ENCODE assay signal across 9 cellular contexts in genomic region chr9:133737774-133738038, GRCh38. TPM values are rescaled to one million over a fixed set of nuclear protein-coding genes. Genes with fewer than 3 reads are reported as not detected.
DNase-seq lines count a peak whose midpoint lies in the region; ATAC-seq and TF ChIP-seq lines count a peak whose summit lies in the region.
"Had no signal": no experiment of that assay in that cellular context is flagged by ENCODE, and none has a peak within 500 bp of the region (broad histone marks: within the 10 kb centered on the region; RNA-seq: fewer than 3 reads in every experiment).

No MANE protein-coding gene starts in this region.

- TF ChIP-seq CTCF in natural killer cell (IDR thresholded peaks at IDR 0.05) (no peak), coronary artery (IDR thresholded peaks at IDR 0.05) (no peak), Caco-2 (IDR thresholded peaks at IDR 0.05; ENCODE audit: insufficient read depth in 1 of 2, low read depth in 1 of 2, low read length in 1 of 2, severe bottlenecking in 1 of 2, unreplicated experiment in 1 of 2) (no peak)

- peak overlapping the region in 1 of 2 donors; percentile 79 for H3K27ac Mint-ChIP-seq in natural killer cell
- no peak overlapping the region for H3K27ac Mint-ChIP-seq in natural killer cell treated with Interleukin-12 subunit alpha and Interleukin-12 subunit beta and Interleukin-15 and Interleukin-18, amount 100 ng/mL, for 72 hours
- peak overlapping the region in 1 of 6 donors; percentile 57 for H3K27ac Mint-ChIP-seq in naive B cell
- H3K27ac Mint-ChIP-seq in Caco-2 (ENCODE audit: unreplicated experiment): no peak overlapping the region

- peak overlapping the region; percentile 66 for H3K4me3 Mint-ChIP-seq in natural killer cell
- no peak overlapping the region for H3K4me3 Mint-ChIP-seq in natural killer cell treated with Interleukin-12 subunit alpha and Interleukin-12 subunit beta and Interleukin-15 and Interleukin-18, amount 100 ng/mL, for 72 hours
- H3K4me3 Mint-ChIP-seq in naive B cell: peak overlapping the region in 5 of 8 donors; percentile 36 to 76 (median 61)
- H3K4me3 Mint-ChIP-seq in Caco-2 (ENCODE audit: unreplicated experiment): no peak overlapping the region

- H3K36me3 ChIP-seq in Caco-2 (ENCODE audit: control insufficient read depth, insufficient read depth, low read length): no peaks in the 10 kb centered on the region

- ATAC-seq in natural killer cell (no peak), naive B cell (ENCODE audit: low read depth in 2 of 2) (no peak), GM19324 (IDR thresholded peaks at IDR 0.05; ENCODE audit: low FRiP score, unreplicated experiment) (no peak)
- ATAC-seq in natural killer cell treated with Interleukin-12 subunit alpha and Interleukin-12 subunit beta and Interleukin-15 and Interleukin-18, amount 100 ng/mL, for 72 hours: no peak

- no peaks in the 10 kb centered on the region for H3K27me3 ChIP-seq in Caco-2 (replicated peaks; ENCODE audit: control insufficient read depth, insufficient read depth, low read length)

- H3K4me3 ChIP-seq in coronary artery (peak overlapping the region; percentile 62), Caco-2 (ENCODE audit: low read depth, low read length) (no peak overlapping the region)

- H3K4me1 ChIP-seq in Caco-2: peaks cover 4% of the 10 kb centered on the region; the same call in 1 of the 2 replicates

- POLR2A ChIA-PET in Caco-2 (lab: Charles Lee): no interaction called here

- H3K9me3 Mint-ChIP-seq in natural killer cell (no peaks in the 10 kb centered on the region), naive B cell (no peaks in the 10 kb centered on the region), Caco-2 (ENCODE audit: unreplicated experiment) (no peaks in the 10 kb centered on the region)
- no peaks in the 10 kb centered on the region for H3K9me3 Mint-ChIP-seq in natural killer cell treated with Interleukin-12 subunit alpha and Interleukin-12 subunit beta and Interleukin-15 and Interleukin-18, amount 100 ng/mL, for 72 hours

- H3K36me3 Mint-ChIP-seq in natural killer cell (no peaks in the 10 kb centered on the region), naive B cell (no peaks in the 10 kb centered on the region), Caco-2 (ENCODE audit: insufficient read depth, unreplicated experiment) (no peaks in the 10 kb centered on the region)
- H3K36me3 Mint-ChIP-seq in natural killer cell treated with Interleukin-12 subunit alpha and Interleukin-12 subunit beta and Interleukin-15 and Interleukin-18, amount 100 ng/mL, for 72 hours: no peaks in the 10 kb centered on the region

- H3K4me1 Mint-ChIP-seq in natural killer cell (peaks cover 6 to 16% of the 10 kb centered on the region in 2 donors), naive B cell (peaks cover 19 to 44% (median 32%) of the 10 kb centered on the region in 3 donors), Caco-2 (ENCODE audit: low read depth, unreplicated experiment) (no peaks in the 10 kb centered on the region)
- H3K4me1 Mint-ChIP-seq in natural killer cell treated with Interleukin-12 subunit alpha and Interleukin-12 subunit beta and Interleukin-15 and Interleukin-18, amount 100 ng/mL, for 72 hours (ENCODE audit: low read depth in 2 of 2): peaks cover 0 to 2% of the 10 kb centered on the region in 2 donors

- CTCF ChIA-PET in Caco-2 (lab: Charles Lee): interaction anchor here (0.5 kb wide), 1 partner anchor 256 kb away, joined by 3 read pairs; no protein-coding TSS in a partner anchor

- intact Hi-C loops in natural killer cell (cut with micrococcal nuclease): no loop called here
- intact Hi-C loops in Caco-2 (cut with micrococcal nuclease; ENCODE audit: unreplicated experiment): no loop called here

- no peaks in the 10 kb centered on the region for H3K9me3 ChIP-seq in Caco-2

- no peak overlapping the region for H3K27ac ChIP-seq in coronary artery

- BruUV-seq in Caco-2 (replicated peaks; lab: Mats Ljungman, UMichigan): no TSS peak

- DNase-seq in natural killer cell (no peak), coronary artery (ENCODE audit: low spot score) (no peak), naive B cell (no peak), HPDE6-E6E7 (ENCODE audit: extremely low spot score) (no peak), Caco-2 (no peak), DMS53 treated with DMSO at 0.1 percent for 48 hours (lab: John Stamatoyannopoulos, UW; ENCODE audit: unreplicated experiment) (no peak)
- DNase-seq in natural killer cell treated with Interleukin-12 subunit alpha and Interleukin-12 subunit beta and Interleukin-15 and Interleukin-18, amount 100 ng/mL, for 72 hours (ENCODE audit: low spot score): no peak
- DNase-seq: activated gamma-delta T cell had no signal

- H3K27me3 Mint-ChIP-seq in natural killer cell (ENCODE audit: low read depth in 2 of 2) (no peaks in the 10 kb centered on the region), naive B cell (peaks cover 0 to 26% (median 10%) of the 10 kb centered on the region in 3 donors), Caco-2 (ENCODE audit: insufficient read depth, unreplicated experiment) (no peaks in the 10 kb centered on the region)
- no peaks in the 10 kb centered on the region for H3K27me3 Mint-ChIP-seq in natural killer cell treated with Interleukin-12 subunit alpha and Interleukin-12 subunit beta and Interleukin-15 and Interleukin-18, amount 100 ng/mL, for 72 hours

RNA-seq across cellular contexts. Expression of gene SARDH, which starts 0.4 kb away (rescaled TPM):
- total RNA-seq in natural killer cell (1 to 10 TPM; 2.2 to 6.8 (median 4.1) TPM), Caco-2 (2022) (0.36 and 0.37 TPM in 2 replicates)
- under 1 TPM; 0.36 to 0.38 TPM for total RNA-seq in natural killer cell treated with Interleukin-12 subunit alpha and Interleukin-12 subunit beta and Interleukin-15 and Interleukin-18, amount 100 ng/mL, for 72 hours
- under 1 TPM in 1 of 6 donors, not detected in 5; 0.21 TPM for polyA plus RNA-seq in naive B cell (ENCODE audit: low read depth in 6 of 6)

Comparison
In these comparisons a context has a peak if more than half of its experiments do, and no peak if none do; other contexts are left out.
1. H3K4me3 Mint-ChIP-seq: peak in natural killer cell (single experiment) and naive B cell (5 of 8); none in natural killer cell treated with Interleukin-12 subunit alpha and Interleukin-12 subunit beta and Interleukin-15 and Interleukin-18, amount 100 ng/mL, for 72 hours (single experiment) and Caco-2 (single experiment).